ENCODE assay signal across 10 cellular contexts in the genomic region with DNA sequence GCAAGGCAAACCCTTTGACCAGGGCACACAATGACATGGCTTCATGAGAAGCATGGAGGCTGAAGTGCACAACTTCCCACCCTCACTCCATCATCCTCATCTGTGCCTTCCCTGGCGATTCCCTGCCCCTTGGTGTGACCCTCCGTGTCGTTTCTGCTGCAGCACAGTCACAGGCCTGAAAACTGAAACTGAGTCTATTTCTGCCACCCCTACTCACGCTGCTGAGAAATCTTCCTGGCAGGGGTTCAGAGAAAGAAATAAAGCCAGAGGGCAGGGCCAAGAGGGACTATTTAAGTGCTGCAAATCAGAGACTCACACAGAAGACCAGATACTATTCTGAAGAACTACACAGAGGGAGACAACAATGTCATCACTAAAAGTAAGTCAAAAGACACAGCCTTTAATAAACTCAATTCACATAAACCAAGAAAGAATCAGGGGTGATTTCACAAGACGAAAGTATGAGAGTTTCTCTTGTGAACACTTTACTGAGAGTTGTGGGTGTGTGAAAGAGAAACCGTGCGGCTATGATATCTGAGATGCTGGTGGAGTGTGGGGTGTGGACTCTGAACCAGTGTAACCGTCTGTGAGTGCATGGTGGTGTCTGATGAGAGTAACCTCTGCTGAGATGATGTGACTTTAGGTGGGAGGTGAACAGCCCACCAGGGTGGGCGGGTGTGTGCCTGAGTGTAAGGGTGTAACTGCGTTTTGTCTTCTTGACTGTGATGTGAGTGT. TPM values are rescaled to one million over a fixed set of nuclear protein-coding genes. Genes with fewer than 3 reads are reported as not detected.
A peak's percentile ranks its signal among the peaks of the same experiment; 100 is the strongest.
DNase-seq lines count a peak whose midpoint lies in the region; ATAC-seq and TF ChIP-seq lines count a peak whose summit lies in the region.
"Had no signal": no experiment of that assay in that cellular context is flagged by ENCODE, and none has a peak within 500 bp of the region (broad histone marks: within the 10 kb centered on the region; RNA-seq: fewer than 3 reads in every experiment).

No MANE protein-coding gene starts in this region.

- H3K4me3 ChIP-seq in CD4-positive, CD25-positive, alpha-beta regulatory T cell (ENCODE audit: low read depth, low read length): peak overlapping the region; percentile 75
- H3K4me3 ChIP-seq in left ventricle myocardium inferior (no peak overlapping the region), A673 (ENCODE audit: low read depth, low read length, poor library complexity, severe bottlenecking) (no peak overlapping the region)

- POLR2A ChIA-PET in A673 (lab: Charles Lee; ENCODE audit: low non-redundant PET): no interaction called here

- DNase-seq in CD4-positive, CD25-positive, alpha-beta regulatory T cell: peak in 2 of 3 donors; percentile 9 to 76
- peak; percentile 20 for DNase-seq in M059J (ENCODE audit: low read depth)
- no peak for DNase-seq in left ventricle myocardium inferior
- DNase-seq in A673 (ENCODE audit: low spot score): no peak
- DNase-seq in dermis blood vessel endothelial cell: no peak
- DNase-seq in NCI-H146 (lab: John Stamatoyannopoulos, UW): no peak
- no peak for DNase-seq in foreskin melanocyte
- DNase-seq: DMS79 treated with DMSO at 0.1 percent for 48 hours, PC-9 had no signal

- peak overlapping the region; percentile 59 for H3K27ac ChIP-seq in CD4-positive, CD25-positive, alpha-beta regulatory T cell (ENCODE audit: insufficient read depth, low read length, poor library complexity, severe bottlenecking)
- peak overlapping the region; percentile 6 for H3K27ac ChIP-seq in left ventricle myocardium inferior (replicated peaks)
- H3K27ac ChIP-seq in A673 (ENCODE audit: low read depth, low read length, poor library complexity, severe bottlenecking): no peak overlapping the region
- H3K27ac ChIP-seq: PC-9 had no signal

- no peaks in the 10 kb centered on the region for H3K36me3 ChIP-seq in CD4-positive, CD25-positive, alpha-beta regulatory T cell (ENCODE audit: control insufficient read depth, insufficient read depth, low read length)
- H3K36me3 ChIP-seq in left ventricle myocardium inferior (no peaks in the 10 kb centered on the region), A673 (ENCODE audit: insufficient read depth, low read length, poor library complexity, severe bottlenecking) (no peaks in the 10 kb centered on the region)

- no peaks in the 10 kb centered on the region for H3K9me3 Mint-ChIP-seq in CD4-positive, CD25-positive, alpha-beta regulatory T cell

- no peaks in the 10 kb centered on the region for H3K36me3 Mint-ChIP-seq in CD4-positive, CD25-positive, alpha-beta regulatory T cell

- peak overlapping the region; percentile 72 to 85 (median 74) for H3K4me3 Mint-ChIP-seq in CD4-positive, CD25-positive, alpha-beta regulatory T cell

- peaks cover 27% of the 10 kb centered on the region for H3K4me1 ChIP-seq in CD4-positive, CD25-positive, alpha-beta regulatory T cell (ENCODE audit: control insufficient read depth, insufficient read depth, low read length, poor library complexity, severe bottlenecking)
- H3K4me1 ChIP-seq in left ventricle myocardium inferior: peaks cover 19% of the 10 kb centered on the region
- H3K4me1 ChIP-seq in A673 (ENCODE audit: insufficient read depth, low read length, poor library complexity, severe bottlenecking): no peaks in the 10 kb centered on the region

- no peaks in the 10 kb centered on the region for H3K27me3 Mint-ChIP-seq in CD4-positive, CD25-positive, alpha-beta regulatory T cell

- no peaks in the 10 kb centered on the region for H3K9me3 ChIP-seq in CD4-positive, CD25-positive, alpha-beta regulatory T cell (ENCODE audit: control insufficient read depth in 2 of 2, low read length in 2 of 2)
- H3K9me3 ChIP-seq in left ventricle myocardium inferior (replicated peaks) (no peaks in the 10 kb centered on the region), A673 (ENCODE audit: low read depth, low read length, poor library complexity, severe bottlenecking) (no peaks in the 10 kb centered on the region)

- no TSS peak for BruUV-seq in A673 (replicated peaks; lab: Mats Ljungman, UMichigan)

- H3K27ac Mint-ChIP-seq in CD4-positive, CD25-positive, alpha-beta regulatory T cell: peak overlapping the region; percentile 90 to 93 (median 93)

- TF ChIP-seq CTCF in left ventricle myocardium inferior (IDR thresholded peaks at IDR 0.05; ENCODE audit: borderline replicate concordance) (no peak), A673 (conservative IDR thresholded peaks at IDR 0.05; ENCODE audit: low read depth, low read length) (no peak)

- CTCF ChIA-PET in A673 (lab: Charles Lee): no interaction called here

- no peaks in the 10 kb centered on the region for H3K27me3 ChIP-seq in CD4-positive, CD25-positive, alpha-beta regulatory T cell (ENCODE audit: control insufficient read depth, insufficient read depth, low read length)
- H3K27me3 ChIP-seq in left ventricle myocardium inferior (ENCODE audit: low read depth): peaks cover 6% of the 10 kb centered on the region
- peaks cover 12% of the 10 kb centered on the region for H3K27me3 ChIP-seq in A673 (replicated peaks; ENCODE audit: insufficient read depth, low read depth, low read length, poor library complexity)

- intact Hi-C loops in left ventricle myocardium inferior (cut with micrococcal nuclease): no loop called here
- intact Hi-C loops in A673 (cut with micrococcal nuclease; ENCODE audit: unreplicated experiment): no loop called here

- ATAC-seq in CD4-positive, CD25-positive, alpha-beta regulatory T cell (ENCODE audit: low read depth in 2 of 2): peak; percentile 71 to 73
- ATAC-seq in GM19452 (IDR thresholded peaks at IDR 0.05; ENCODE audit: unreplicated experiment): peak; percentile 75

- peaks cover 20 to 37% (median 29%) of the 10 kb centered on the region in 4 donors for H3K4me1 Mint-ChIP-seq in CD4-positive, CD25-positive, alpha-beta regulatory T cell

RNA-seq across cellular contexts. Expression of gene LGALS16, which starts 23.5 kb away (rescaled TPM):
- total RNA-seq in CD4-positive, CD25-positive, alpha-beta regulatory T cell: not detected
- not detected for polyA plus RNA-seq in CD4-positive, CD25-positive, alpha-beta regulatory T cell
- total RNA-seq in M059J (2014; rRNA removed; shearing (Covaris generic)): not detected in 2 replicates
- not detected for total RNA-seq in left ventricle myocardium inferior
- not detected in 2 replicates for total RNA-seq in A673 (2021)
- not detected in 2 replicates for total RNA-seq in dermis blood vessel endothelial cell
- total RNA-seq: PC-9 had no signal

RNA-seq across cellular contexts. Expression of gene LGALS14, which starts 25.1 kb away (rescaled TPM):
- total RNA-seq in CD4-positive, CD25-positive, alpha-beta regulatory T cell: not detected
- polyA plus RNA-seq in CD4-positive, CD25-positive, alpha-beta regulatory T cell: under 1 TPM in 1 of 4 donors, not detected in 3; 0.73 TPM
- not detected in 2 replicates for total RNA-seq in M059J (2014; rRNA removed; shearing (Covaris generic))
- not detected for total RNA-seq in left ventricle myocardium inferior
- not detected in 2 replicates for total RNA-seq in A673 (2021)
- not detected in 2 replicates for total RNA-seq in dermis blood vessel endothelial cell
- total RNA-seq: PC-9 had no signal

RNA-seq across cellular contexts. Expression of gene CLC, which starts 58.6 kb away (rescaled TPM):
- total RNA-seq in CD4-positive, CD25-positive, alpha-beta regulatory T cell: 2.9 TPM
- not detected for polyA plus RNA-seq in CD4-positive, CD25-positive, alpha-beta regulatory T cell
- total RNA-seq in M059J (2014; rRNA removed; shearing (Covaris generic)): not detected in 2 replicates
- total RNA-seq in left ventricle myocardium inferior (not detected), A673 (2021) (not detected in 2 replicates), dermis blood vessel endothelial cell (not detected in 2 replicates)
- total RNA-seq: PC-9 had no signal

Comparison
In these comparisons a context has a peak if more than half of its experiments do, and no peak if none do; other contexts are left out.
1. DNase-seq: peak in CD4-positive, CD25-positive, alpha-beta regulatory T cell (2 of 3) and M059J (single experiment); none in left ventricle myocardium inferior (single experiment), A673 (single experiment), dermis blood vessel endothelial cell (single experiment), NCI-H146 (single experiment) and foreskin melanocyte (single experiment).